Comparison of ENCODE assay signal across 10 cellular contexts in the genomic region with DNA sequence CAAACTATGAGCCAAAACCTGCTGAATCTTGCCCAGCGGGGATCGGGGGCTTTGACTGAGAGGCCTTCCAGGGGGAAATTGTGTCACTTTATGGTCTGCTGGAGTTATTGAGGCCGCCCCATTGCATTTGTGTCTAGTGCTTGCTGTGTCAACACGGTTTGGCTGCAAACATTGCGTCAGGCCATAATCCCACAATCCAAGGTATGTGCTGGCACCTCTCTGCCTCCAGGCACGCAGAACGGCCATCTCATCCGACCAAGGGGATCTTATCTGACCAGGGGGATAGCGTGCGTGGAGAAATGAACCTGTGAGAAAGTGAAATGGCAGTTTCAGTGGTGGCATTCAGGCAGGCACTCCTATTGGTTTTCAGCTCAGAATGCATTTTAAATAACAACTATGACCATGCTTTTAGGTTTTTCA. TPM values are rescaled to one million over a fixed set of nuclear protein-coding genes. Genes with fewer than 3 reads are reported as not detected.
DNase-seq lines count a peak whose midpoint lies in the region; ATAC-seq and TF ChIP-seq lines count a peak whose summit lies in the region.
"Had no signal": no experiment of that assay in that cellular context is flagged by ENCODE, and none has a peak within 500 bp of the region (broad histone marks: within the 10 kb centered on the region; RNA-seq: fewer than 3 reads in every experiment).

No MANE protein-coding gene starts in this region.

- H3K36me3 ChIP-seq in lung (ENCODE audit: control insufficient read depth in 2 of 2, insufficient read depth in 2 of 2, low read length in 2 of 2), result no peaks in the 10 kb centered on the region

- H3K4me1 Mint-ChIP-seq in IgD-negative memory B cell, result peaks cover 39 to 55% (median 53%) of the 10 kb centered on the region in 3 donors

- no peak overlapping the region for H3K4me3 ChIP-seq in lung

- no peaks in the 10 kb centered on the region for H3K9me3 Mint-ChIP-seq in IgD-negative memory B cell
- H3K9me3 Mint-ChIP-seq: activated CD4-positive, alpha-beta memory T cell treated with anti-CD3 and anti-CD28 coated beads for 36 hours had no signal

- 40 to 65% methylated on average over 10 of the region's 10 CpGs for WGBS in lung, 2 donors

- H3K27ac ChIP-seq in lung (ENCODE audit: low read depth in 1 of 2, low read length in 1 of 2), result no peak overlapping the region

- ATAC-seq in GM18870 (IDR thresholded peaks at IDR 0.05; ENCODE audit: unreplicated experiment) (peak; percentile 36), HG02610 (IDR thresholded peaks at IDR 0.05; ENCODE audit: unreplicated experiment) (peak; percentile 22), lung (ENCODE audit: insufficient read depth, low FRiP score) (peak; percentile 69)

- H3K27me3 Mint-ChIP-seq in IgD-negative memory B cell, result no peaks in the 10 kb centered on the region
- H3K27me3 Mint-ChIP-seq: activated CD4-positive, alpha-beta memory T cell treated with anti-CD3 and anti-CD28 coated beads for 36 hours had no signal

- peak overlapping the region in 3 of 4 donors; percentile 67 to 91 (median 78) for H3K4me3 Mint-ChIP-seq in IgD-negative memory B cell
- H3K4me3 Mint-ChIP-seq: activated CD4-positive, alpha-beta memory T cell treated with anti-CD3 and anti-CD28 coated beads for 36 hours had no signal

- H3K27me3 ChIP-seq in lung (ENCODE audit: control insufficient read depth, insufficient read depth), result no peaks in the 10 kb centered on the region

- H3K9me3 ChIP-seq in lung (ENCODE audit: control insufficient read depth in 2 of 2, insufficient read depth in 1 of 2, low read length in 1 of 2), result no peaks in the 10 kb centered on the region

- H3K36me3 Mint-ChIP-seq in IgD-negative memory B cell, result peaks cover 1% of the 10 kb centered on the region

- no peaks in the 10 kb centered on the region for H3K4me1 ChIP-seq in lung (ENCODE audit: control insufficient read depth in 2 of 2, insufficient read depth in 2 of 2, low read length in 2 of 2)

- peak overlapping the region; percentile 57 to 96 (median 86) for H3K27ac Mint-ChIP-seq in IgD-negative memory B cell
- H3K27ac Mint-ChIP-seq: activated CD4-positive, alpha-beta memory T cell treated with anti-CD3 and anti-CD28 coated beads for 36 hours had no signal

- peak; percentile 61 for DNase-seq in lung (ENCODE audit: low spot score)
- no peak for DNase-seq in COLO829 (ENCODE audit: low spot score)
- no peak for DNase-seq in activated T-cell treated with anti-CD3 and anti-CD28 coated beads, Interleukin-2, amount 50 U/mL, for 1 hour
- no peak for DNase-seq in cerebellar nuclear complex (lab: John Stamatoyannopoulos, UW)
- no peak for DNase-seq in superior temporal gyrus (ENCODE audit: extremely low spot score)
- DNase-seq: activated CD4-positive, alpha-beta memory T cell treated with anti-CD3 and anti-CD28 coated beads for 36 hours; NCI-H187 had no signal

- TF ChIP-seq CTCF in lung (IDR thresholded peaks at IDR 0.05; ENCODE audit: control extremely low read depth, extremely low read depth), result no peak

RNA-seq across cellular contexts. Expression of a gene that starts 18.1 kb away (rescaled TPM):
- polyA plus RNA-seq in IgD-negative memory B cell (7.8 TPM), lung (1 to 10 TPM; 2.5 to 3.5 TPM)
- total RNA-seq in lung, result 10 to 100 TPM in 1 of 2 donors, 1 to 10 TPM in 1; 3.2 to 12.4 TPM
- total RNA-seq: activated CD4-positive, alpha-beta memory T cell treated with anti-CD3 and anti-CD28 coated beads for 36 hours had no signal
